ENCODE assay signal across 14 cellular contexts in the genomic region with DNA sequence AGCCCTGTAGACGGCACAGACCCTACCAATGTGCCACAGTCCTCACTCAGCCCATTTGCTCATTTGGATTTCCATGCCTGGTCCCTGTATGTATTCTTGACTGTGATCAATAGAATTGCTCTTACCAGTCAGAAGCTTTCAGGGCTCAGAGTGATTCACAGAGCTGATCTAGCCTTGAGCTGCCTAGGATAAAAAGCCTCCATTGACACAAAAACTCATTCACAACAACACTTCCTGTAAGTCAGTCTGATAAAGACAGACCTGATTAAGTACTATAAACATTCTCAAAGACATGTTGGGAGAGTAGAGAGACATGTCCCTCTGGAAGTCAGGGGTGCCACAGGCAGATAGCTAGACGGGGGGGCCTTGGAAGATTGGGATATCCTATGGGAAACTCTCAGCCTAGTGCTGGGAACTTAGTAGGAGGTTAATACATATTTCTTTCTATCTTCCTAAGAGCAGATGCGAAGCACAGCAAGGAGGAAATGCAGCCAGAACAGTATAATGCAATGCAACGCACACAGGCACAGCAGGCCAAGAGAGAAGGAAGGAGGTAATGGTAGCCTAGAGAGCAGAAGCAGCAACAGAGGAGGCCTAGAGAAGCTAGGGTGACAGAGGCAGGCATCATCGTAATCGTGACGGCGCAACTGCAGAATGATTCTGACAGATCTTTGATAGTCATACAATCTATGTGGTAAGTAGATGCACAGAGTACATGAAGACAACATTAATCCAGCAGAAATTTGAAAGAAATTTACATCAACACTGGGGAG. TPM values are rescaled to one million over a fixed set of nuclear protein-coding genes. Genes with fewer than 3 reads are reported as not detected.
DNase-seq lines count a peak whose midpoint lies in the region; ATAC-seq and TF ChIP-seq lines count a peak whose summit lies in the region.
"Had no signal": no experiment of that assay in that cellular context is flagged by ENCODE, and none has a peak within 500 bp of the region (broad histone marks: within the 10 kb centered on the region; RNA-seq: fewer than 3 reads in every experiment).

No MANE protein-coding gene starts in this region.

- peak overlapping the region; percentile 47 for H3K27ac Mint-ChIP-seq in activated B cell treated with CpG ODN at 0.5 μM for 24 hours

- H3K27ac ChIP-seq in mesendoderm (ENCODE audit: low read depth, low read length), result no peak overlapping the region
- peak overlapping the region; percentile 30 to 92 (median 56) for H3K27ac ChIP-seq in upper lobe of left lung
- H3K27ac ChIP-seq: C4-2B, cardiac muscle cell had no signal

- no peak overlapping the region for H2BK5ac ChIP-seq in mesendoderm (ENCODE audit: low read length)

- CTCF ChIA-PET in activated B cell treated with CpG ODN at 0.5 μM for 24 hours (lab: Charles Lee), result no interaction called here

- H2BK15ac ChIP-seq in mesendoderm (replicated peaks; ENCODE audit: low read depth), result no peak overlapping the region

- no peak overlapping the region for H3K9ac ChIP-seq in mesendoderm (ENCODE audit: low read length)

- peaks cover 58% of the 10 kb centered on the region for H3K4me1 Mint-ChIP-seq in activated B cell treated with CpG ODN at 0.5 μM for 24 hours

- no peak overlapping the region for H2AK5ac ChIP-seq in mesendoderm (ENCODE audit: low read length)

- no peaks in the 10 kb centered on the region for H3K27me3 ChIP-seq in mesendoderm (ENCODE audit: insufficient read depth, low read length, poor library complexity)
- H3K27me3 ChIP-seq in upper lobe of left lung, result no peaks in the 10 kb centered on the region
- H3K27me3 ChIP-seq: esophagus muscularis mucosa had no signal

- no peak for ATAC-seq in activated B cell treated with CpG ODN at 0.5 μM for 24 hours (ENCODE audit: low read depth)
- no peak for ATAC-seq in upper lobe of left lung (ENCODE audit: low FRiP score in 2 of 2)
- no peak for ATAC-seq in HG03521 (IDR thresholded peaks at IDR 0.05; ENCODE audit: unreplicated experiment)
- ATAC-seq in HG03432 (IDR thresholded peaks at IDR 0.05; ENCODE audit: unreplicated experiment), result no peak

- POLR2A ChIA-PET in activated B cell treated with CpG ODN at 0.5 μM for 24 hours (lab: Charles Lee), result no interaction called here

- peak overlapping the region; percentile 25 for H3K4me3 Mint-ChIP-seq in activated B cell treated with CpG ODN at 0.5 μM for 24 hours

- H4K8ac ChIP-seq in mesendoderm (ENCODE audit: low read depth, low read length), result no peak overlapping the region

- DNase-seq in stimulated activated CD4-positive, alpha-beta T cell treated with anti-CD3 and anti-CD28 coated beads, Interleukin-1b, Interleukin-23, amount 100 ng/mL, for 48 hours, result peak; percentile 10
- no peak for DNase-seq in stimulated activated CD4-positive, alpha-beta T cell treated with anti-CD3 and anti-CD28 coated beads, Interleukin-2, amount 100 ng/mL, for 48 hours
- no peak for DNase-seq in activated B cell treated with CpG ODN at 0.5 μM for 24 hours
- DNase-seq in mesendoderm, result no peak
- DNase-seq in upper lobe of left lung, result peak in 1 of 2 donors; percentile 29
- no peak for DNase-seq in NCI-H510A treated with DMSO at 0.1 percent for 48 hours (lab: John Stamatoyannopoulos, UW)
- DNase-seq: activated T-cell treated with anti-CD3 and anti-CD28 coated beads for 4 hours, H7, OCI-M1 had no signal

- H3K4me2 ChIP-seq in mesendoderm (ENCODE audit: low read length), result no peak overlapping the region

- peaks cover 4% of the 10 kb centered on the region for H3K36me3 Mint-ChIP-seq in activated B cell treated with CpG ODN at 0.5 μM for 24 hours (ENCODE audit: low read depth)

- H3K79me2 ChIP-seq in mesendoderm (ENCODE audit: control insufficient read depth, insufficient read depth, low read length), result peaks cover 2% of the 10 kb centered on the region

- H3K18ac ChIP-seq in mesendoderm (ENCODE audit: low read length), result no peak overlapping the region

- peaks cover 2% of the 10 kb centered on the region for H3K79me1 ChIP-seq in mesendoderm (ENCODE audit: low read length)

- TF ChIP-seq POLR2A in upper lobe of left lung (IDR thresholded peaks at IDR 0.05), result no peak

- no CpG with 5 or more reads among the region's 8 CpGs for WGBS in mesendoderm (ENCODE audit: extremely low coverage, insufficient coverage, low lambda C conversion rate)
- WGBS in upper lobe of left lung, 2 donors, result 58 to 65% methylated on average over 8 of the region's 8 CpGs

- no peak overlapping the region for H2BK120ac ChIP-seq in mesendoderm (ENCODE audit: low read depth, low read length)

- no peak for TF ChIP-seq EP300 in upper lobe of left lung (IDR thresholded peaks at IDR 0.05)

- peak overlapping the region; percentile 3 for H3K56ac ChIP-seq in mesendoderm (ENCODE audit: low read length)

- H3K36me3 ChIP-seq in mesendoderm (ENCODE audit: control insufficient read depth, insufficient read depth, low read length), result no peaks in the 10 kb centered on the region
- no peaks in the 10 kb centered on the region for H3K36me3 ChIP-seq in upper lobe of left lung
- H3K36me3 ChIP-seq: cardiac muscle cell, esophagus muscularis mucosa had no signal

- H3K4me1 ChIP-seq in mesendoderm (ENCODE audit: control insufficient read depth, low read depth, low read length), result peaks cover 3% of the 10 kb centered on the region
- peaks cover 16 to 35% (median 21%) of the 10 kb centered on the region in 4 donors for H3K4me1 ChIP-seq in upper lobe of left lung

- no peaks in the 10 kb centered on the region for H3K9me3 ChIP-seq in upper lobe of left lung
- H3K9me3 ChIP-seq: esophagus muscularis mucosa had no signal

- H3K23ac ChIP-seq in mesendoderm (ENCODE audit: low read length), result no peak overlapping the region

- no peak overlapping the region for H4K5ac ChIP-seq in mesendoderm (ENCODE audit: low read length)

- H3K4ac ChIP-seq in mesendoderm (ENCODE audit: low read depth, low read length), result no peak overlapping the region

- intact Hi-C loops in activated B cell treated with CpG ODN at 0.5 μM for 24 hours (cut with micrococcal nuclease), result loop anchor here (5.0 kb wide), 3 partner anchors 114 to 1674 kb away; partner anchors contain the start of genes CNIH1 and NAA30

- H3K9me3 Mint-ChIP-seq in activated B cell treated with CpG ODN at 0.5 μM for 24 hours, result peaks cover 5% of the 10 kb centered on the region

- TF ChIP-seq CTCF in activated B cell treated with CpG ODN at 0.5 μM for 24 hours (IDR thresholded peaks at IDR 0.05), result no peak
- TF ChIP-seq CTCF in upper lobe of left lung (IDR thresholded peaks at IDR 0.05), result no peak

- H3K4me3 ChIP-seq in mesendoderm (ENCODE audit: low read length) (no peak overlapping the region), upper lobe of left lung (no peak overlapping the region)
- H3K4me3 ChIP-seq: cardiac muscle cell had no signal

- peaks cover 3% of the 10 kb centered on the region for H3K27me3 Mint-ChIP-seq in activated B cell treated with CpG ODN at 0.5 μM for 24 hours

RNA-seq across cellular contexts. Expression of gene PELI2, which starts 1.9 kb away (rescaled TPM):
- 5.5 and 6.1 TPM in 2 replicates for total RNA-seq in activated B cell treated with CpG ODN at 0.5 μM for 24 hours
- polyA plus RNA-seq in mesendoderm (2013, experiment 1 of 2), result 5.8 TPM
- 5.1 TPM for polyA plus RNA-seq in mesendoderm (2013, experiment 2 of 2)
- total RNA-seq in upper lobe of left lung, result 10 to 100 TPM in 4 of 6 donors, 1 to 10 TPM in 2; 9.0 to 21.6 (median 17.9) TPM
